Comparison of ENCODE assay signal across 20 cellular contexts in the genomic region with DNA sequence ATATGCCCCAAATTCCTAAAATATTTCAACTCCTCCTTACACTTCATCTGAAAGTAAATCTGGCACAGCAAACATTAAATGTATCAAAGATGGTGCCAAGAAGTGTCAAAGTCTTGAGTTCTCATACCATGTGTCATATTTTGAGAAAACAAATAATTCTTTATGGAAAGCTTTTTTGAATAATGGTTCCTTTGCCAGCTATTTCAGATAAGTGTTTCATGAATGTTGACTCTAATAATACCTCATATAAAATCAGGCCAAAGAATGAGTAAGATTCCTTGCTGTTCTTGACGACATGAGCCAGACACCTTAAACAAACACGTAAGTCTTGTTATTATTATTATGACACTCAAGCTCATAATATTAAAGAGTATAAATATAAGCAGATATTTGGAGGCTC. TPM values are rescaled to one million over a fixed set of nuclear protein-coding genes. Genes with fewer than 3 reads are reported as not detected.
A peak's percentile ranks its signal among the peaks of the same experiment; 100 is the strongest.
DNase-seq lines count a peak whose midpoint lies in the region; ATAC-seq, FAIRE-seq and TF ChIP-seq lines count a peak whose summit lies in the region.
"Had no signal": no experiment of that assay in that cellular context is flagged by ENCODE, and none has a peak within 500 bp of the region (broad histone marks: within the 10 kb centered on the region; RNA-seq: fewer than 3 reads in every experiment).

No MANE protein-coding gene starts in this region.

- H3K4me3 Mint-ChIP-seq in astrocyte (ENCODE audit: unreplicated experiment), result no peak overlapping the region
- H3K4me3 Mint-ChIP-seq: CD14-positive monocyte; CD8-positive, alpha-beta T cell had no signal

- H3K27me3 ChIP-seq in astrocyte (ENCODE audit: insufficient read depth, low read length) (no peaks in the 10 kb centered on the region), tibial artery (no peaks in the 10 kb centered on the region)

- no peaks in the 10 kb centered on the region for H3K36me3 Mint-ChIP-seq in astrocyte (ENCODE audit: low read depth, unreplicated experiment)
- H3K36me3 Mint-ChIP-seq: CD14-positive monocyte; CD8-positive, alpha-beta T cell had no signal

- H3K27ac ChIP-seq in astrocyte (ENCODE audit: low read depth, low read length) (no peak overlapping the region), tibial artery (peak overlapping the region; percentile 69 to 72), kidney (ENCODE audit: low read depth in 2 of 2, low read length in 2 of 2) (no peak overlapping the region)
- H3K27ac ChIP-seq: 22Rv1, GM23248 had no signal

- intact Hi-C loops in tibial artery (cut with DNase I; ENCODE audit: low total_unique reads) (no loop called here), kidney (cut with DNase I) (no loop called here)

- no peaks in the 10 kb centered on the region for H3K9me3 ChIP-seq in astrocyte (ENCODE audit: insufficient read depth, low read depth, low read length)
- H3K9me3 ChIP-seq in tibial artery, result no peaks in the 10 kb centered on the region
- no peaks in the 10 kb centered on the region for H3K9me3 ChIP-seq in kidney (ENCODE audit: control insufficient read depth in 1 of 2, low read length in 2 of 2)

- H3K4me2 ChIP-seq in astrocyte (ENCODE audit: low read length), result no peak overlapping the region

- no peaks in the 10 kb centered on the region for H3K27me3 Mint-ChIP-seq in astrocyte (ENCODE audit: low read depth, unreplicated experiment)

- H3K4me1 Mint-ChIP-seq in astrocyte (ENCODE audit: low read depth, unreplicated experiment), result peaks cover 2% of the 10 kb centered on the region
- H3K4me1 Mint-ChIP-seq: CD14-positive monocyte had no signal

- ATAC-seq in HG02623 (IDR thresholded peaks at IDR 0.05; ENCODE audit: unreplicated experiment) (no peak), GM21619 (IDR thresholded peaks at IDR 0.05; ENCODE audit: unreplicated experiment) (no peak)
- ATAC-seq: CD8-positive, alpha-beta T cell; HepG2 had no signal

- H3K9ac ChIP-seq in astrocyte (ENCODE audit: low read length) (no peak overlapping the region), kidney (ENCODE audit: low read length in 2 of 2) (no peak overlapping the region)
- H3K9ac ChIP-seq: GM23248 had no signal

- no peaks in the 10 kb centered on the region for H4K20me1 ChIP-seq in astrocyte (ENCODE audit: insufficient read depth, low read length)

- FAIRE-seq in astrocyte (lab: Jason Lieb, UNC) (no peak), kidney (lab: Jason Lieb, UNC) (no peak)
- FAIRE-seq: GM18507, H54, HepG2, HTR-8/SVneo had no signal

- H2AFZ ChIP-seq in astrocyte (ENCODE audit: low read depth, low read length), result no peak overlapping the region
- H2AFZ ChIP-seq: GM23248 had no signal

- H3K36me3 ChIP-seq in astrocyte (ENCODE audit: insufficient read depth, low read length) (no peaks in the 10 kb centered on the region), tibial artery (no peaks in the 10 kb centered on the region), kidney (ENCODE audit: control insufficient read depth in 1 of 2, insufficient read depth in 2 of 2, low read length in 2 of 2) (no peaks in the 10 kb centered on the region)

- no peak overlapping the region for H3K27ac Mint-ChIP-seq in astrocyte (ENCODE audit: unreplicated experiment)
- H3K27ac Mint-ChIP-seq: CD14-positive monocyte; CD8-positive, alpha-beta T cell had no signal

- DNase-seq in NCI-H446 treated with DMSO at 0.1 percent for 48 hours (lab: John Stamatoyannopoulos, UW) (peak; percentile 5), NCI-H446 (lab: John Stamatoyannopoulos, UW) (no peak), astrocyte (ENCODE audit: low read depth) (peak; percentile 5), fibroblast of pulmonary artery (ENCODE audit: low read depth) (peak; percentile 7), tibial artery (no peak), kidney (no peak)
- DNase-seq: CD8-positive, alpha-beta T cell; COR-L47; DMS53; GF-D8; GM23248 had no signal

- H3K79me2 ChIP-seq in astrocyte (ENCODE audit: insufficient read depth, low read length), result no peaks in the 10 kb centered on the region

- H3K4me1 ChIP-seq in astrocyte (ENCODE audit: insufficient read depth, low read length) (no peaks in the 10 kb centered on the region), tibial artery (peaks cover 0 to 82% (median 22%) of the 10 kb centered on the region in 4 donors), kidney (ENCODE audit: control insufficient read depth in 1 of 2, insufficient read depth in 1 of 2, low read depth in 1 of 2, low read length in 2 of 2) (no peaks in the 10 kb centered on the region)

- no peak overlapping the region for H3K4me3 ChIP-seq in astrocyte (ENCODE audit: insufficient read depth, low read depth, low read length)
- no peak overlapping the region for H3K4me3 ChIP-seq in fibroblast of pulmonary artery (replicated peaks; ENCODE audit: low read depth, low read length)
- no peak overlapping the region for H3K4me3 ChIP-seq in tibial artery
- H3K4me3 ChIP-seq in kidney (ENCODE audit: low read length in 2 of 2), result no peak overlapping the region
- H3K4me3 ChIP-seq: GM23248 had no signal

- no peaks in the 10 kb centered on the region for H3K9me3 Mint-ChIP-seq in astrocyte (ENCODE audit: unreplicated experiment)

- TF ChIP-seq CTCF in astrocyte (IDR thresholded peaks at IDR 0.05; ENCODE audit: insufficient read depth, low read depth, low read length), result no peak
- no peak for TF ChIP-seq CTCF in fibroblast of pulmonary artery (IDR thresholded peaks at IDR 0.05; ENCODE audit: low read length, missing control alignments)
- TF ChIP-seq CTCF in tibial artery (IDR thresholded peaks at IDR 0.05), result no peak
- TF ChIP-seq CTCF in kidney (IDR thresholded peaks at IDR 0.05; ENCODE audit: borderline replicate concordance, extremely low read depth, insufficient read depth), result no peak

RNA-seq across cellular contexts. Expression of a gene that starts 30.4 kb away (rescaled TPM):
- total RNA-seq in astrocyte (7.8 and 8.0 TPM in 2 replicates), kidney (8.9 TPM)
- 1.4 TPM for polyA plus RNA-seq in kidney (ENCODE audit: insufficient read depth, low read depth, low replicate concordance)
- total RNA-seq: A673; CD8-positive, alpha-beta T cell; HepG2 had no signal
- polyA plus RNA-seq: CD14-positive monocyte, HepG2 had no signal

Comparison
In these comparisons a context has a peak if more than half of its experiments do, and no peak if none do; other contexts are left out.
1. DNase-seq: peak in NCI-H446 treated with DMSO at 0.1 percent for 48 hours (single experiment), astrocyte (single experiment) and fibroblast of pulmonary artery (single experiment); none in NCI-H446 (0 of 2), tibial artery (0 of 2) and kidney (single experiment).
2. H3K27ac ChIP-seq: peak in tibial artery (2 of 2); none in astrocyte (single experiment) and kidney (0 of 2).